10 cellular contexts compared by ENCODE assay signal in genomic region chr14:22383515-22384166, GRCh38.
A peak's percentile ranks its signal among the peaks of the same experiment; 100 is the strongest.
DNase-seq lines count a peak whose midpoint lies in the region; ATAC-seq and TF ChIP-seq lines count a peak whose summit lies in the region.
"Had no signal": no experiment of that assay in that cellular context is flagged by ENCODE, and none has a peak within 500 bp of the region (broad histone marks: within the 10 kb centered on the region; RNA-seq: fewer than 3 reads in every experiment).

No MANE protein-coding gene starts in this region.

- H3K4me1 ChIP-seq in transverse colon: peaks cover 0 to 9% (median 4%) of the 10 kb centered on the region in 4 donors
- no peaks in the 10 kb centered on the region for H3K4me1 ChIP-seq in right cardiac atrium (ENCODE audit: control insufficient read depth, insufficient read depth, low read length)

- in situ Hi-C loops in transverse colon (cut with MboI; ENCODE audit: low pct_ligation_motif_present in 1 of 4, low pct_unique_long_range_greater_than_20kb in 1 of 4, low sequenced_read_pairs in 3 of 4): loop anchor here in 2 of 4 donors (10.0 to 25.0 kb wide), 2 partner anchors 91 to 179 kb away; no protein-coding TSS in a partner anchor

- peaks cover 5% of the 10 kb centered on the region for H3K27me3 ChIP-seq in transverse colon
- H3K27me3 ChIP-seq in right cardiac atrium (ENCODE audit: control insufficient read depth, insufficient read depth): no peaks in the 10 kb centered on the region

- TF ChIP-seq CTCF in transverse colon (IDR thresholded peaks at IDR 0.05): no peak

- no peaks in the 10 kb centered on the region for H3K36me3 ChIP-seq in transverse colon
- H3K36me3 ChIP-seq: sigmoid colon had no signal

- H3K27ac ChIP-seq in transverse colon: no peak overlapping the region
- no peak overlapping the region for H3K27ac ChIP-seq in right cardiac atrium (ENCODE audit: low read length)
- H3K27ac ChIP-seq: GM23248, sigmoid colon had no signal

- ATAC-seq in HG02642 (IDR thresholded peaks at IDR 0.05; ENCODE audit: poor library complexity, unreplicated experiment) (peak; percentile 57), right cardiac atrium (no peak), HG03571 (IDR thresholded peaks at IDR 0.05; ENCODE audit: unreplicated experiment) (no peak)

- DNase-seq in activated gamma-delta T cell treated with Interleukin-2 at 50 U/mL for 16 hours (peak; percentile 27), activated gamma-delta T cell (lab: John Stamatoyannopoulos, UW) (no peak), transverse colon (peak; percentile 28), right cardiac atrium (no peak), HUDEP-2 (lab: John Stamatoyannopoulos, UW; ENCODE audit: unreplicated experiment in 76 of 76) (no peak)
- DNase-seq: GM23248, sigmoid colon had no signal

- intact Hi-C loops in transverse colon (cut with DNase I; ENCODE audit: low total_unique reads): loop anchor here (10.0 kb wide), 1 partner anchor 69 kb away; no protein-coding TSS in a partner anchor
- intact Hi-C loops in right cardiac atrium (cut with DNase I): loop anchor here in 1 of 4 donors (10.0 kb wide), 1 partner anchor 471 kb away; no protein-coding TSS in a partner anchor

- H3K9me3 ChIP-seq in transverse colon: no peaks in the 10 kb centered on the region
- H3K9me3 ChIP-seq in right cardiac atrium (ENCODE audit: control insufficient read depth, low read length): no peaks in the 10 kb centered on the region
- H3K9me3 ChIP-seq: sigmoid colon had no signal

- 67 to 68% methylated on average over 1 to 8 of the region's 8 CpGs for WGBS in transverse colon (ENCODE audit: low coverage in 1 of 2), 2 donors
- 63% methylated on average over 8 of the region's 8 CpGs for WGBS in right cardiac atrium

- TF ChIP-seq EP300 in transverse colon (IDR thresholded peaks at IDR 0.05; ENCODE audit: low read depth): no peak

- H3K4me3 ChIP-seq in transverse colon (no peak overlapping the region), right cardiac atrium (ENCODE audit: low read length) (no peak overlapping the region)
- H3K4me3 ChIP-seq: GM23248, sigmoid colon had no signal

- TF ChIP-seq POLR2A in Raji (IDR thresholded peaks at IDR 0.05; ENCODE audit: insufficient read depth, low read depth, low read length) (peak; percentile 51; the same call in 1 of the 2 replicates), transverse colon (IDR thresholded peaks at IDR 0.05) (no peak)

Comparison
In these comparisons a context has a peak if more than half of its experiments do, and no peak if none do; other contexts are left out.
1. DNase-seq: peak in activated gamma-delta T cell treated with Interleukin-2 at 50 U/mL for 16 hours (single experiment) and transverse colon (single experiment); none in activated gamma-delta T cell (single experiment), right cardiac atrium (0 of 3) and HUDEP-2 (0 of 76).